8 cellular contexts compared by ENCODE assay signal in the genomic region with DNA sequence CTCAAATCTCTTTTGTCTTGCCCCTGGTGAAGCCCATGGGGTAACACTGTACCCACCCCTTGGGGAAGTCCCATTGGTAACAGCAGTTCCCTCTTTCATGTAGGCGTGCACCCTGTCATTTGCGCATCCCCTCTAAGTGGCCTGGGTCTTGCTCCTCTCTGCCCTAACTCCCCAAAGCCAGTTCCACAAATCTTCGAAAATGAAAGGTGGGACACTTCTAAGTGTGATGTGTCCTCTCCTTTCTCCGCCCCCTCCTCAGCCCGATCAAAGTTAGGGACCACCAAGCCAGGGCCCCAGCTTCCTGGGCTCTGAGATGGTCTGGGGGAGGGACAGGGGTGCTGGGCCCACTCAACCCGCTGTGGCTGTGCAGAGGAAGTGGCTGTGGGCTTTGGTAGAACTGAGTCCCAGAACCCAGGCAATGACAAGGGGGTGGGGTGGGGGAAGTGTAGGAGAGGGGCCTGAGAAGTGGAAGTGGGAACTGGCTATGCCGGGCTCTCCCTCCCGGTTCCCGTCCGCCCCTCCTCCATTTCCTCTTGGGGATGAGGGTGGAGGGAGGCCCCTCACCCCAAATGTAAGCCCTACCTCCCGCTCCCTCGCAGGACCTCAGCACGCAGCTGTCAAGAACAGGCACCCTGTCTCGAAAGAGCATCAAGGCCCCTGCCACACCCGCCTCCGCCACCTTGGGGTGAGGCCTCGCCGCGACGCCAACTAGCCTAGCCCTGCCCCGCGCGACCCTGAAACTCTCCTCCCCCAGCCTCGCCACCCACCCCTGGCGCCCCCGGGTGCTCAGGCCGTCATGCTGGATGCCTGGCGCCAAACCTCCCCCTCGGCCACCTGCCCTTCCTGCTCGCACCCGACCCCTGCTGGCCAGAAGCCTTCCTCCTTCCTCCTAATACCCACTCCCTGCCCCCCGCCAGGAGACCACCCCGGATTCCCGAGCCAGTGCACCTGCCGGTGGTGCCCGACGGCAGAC.
DNase-seq lines count a peak whose midpoint lies in the region; TF ChIP-seq lines count a peak whose summit lies in the region.

No MANE protein-coding gene starts in this region.

- no peaks in the 10 kb centered on the region for H3K27me3 ChIP-seq in SU-DHL-6 (ENCODE audit: low read length)

- peak; percentile 75 for DNase-seq in NK-92 treated with Interleukin-12 subunit alpha and Interleukin-12 subunit beta, amount 100 ng/mL, for 24 hours (lab: John Stamatoyannopoulos, UW)
- DNase-seq in NK-92 (lab: John Stamatoyannopoulos, UW; ENCODE audit: unreplicated experiment), result no peak
- no peak for DNase-seq in fibroblast of mammary gland (ENCODE audit: low read depth)
- peak in 16 of 49 donors; percentile 6 to 64 (median 26) for DNase-seq in substantia nigra (lab: John Stamatoyannopoulos, UW)
- DNase-seq in 8988T, result no peak
- DNase-seq in AG08396 (ENCODE audit: low spot score), result no peak
- DNase-seq in SW 1271 (lab: John Stamatoyannopoulos, UW), result no peak

- peaks cover 26% of the 10 kb centered on the region for H3F3A ChIP-seq in SU-DHL-6 (ENCODE audit: insufficient read depth)

- peak; percentile 36 for TF ChIP-seq CTCF in SU-DHL-6 (IDR thresholded peaks at IDR 0.05; ENCODE audit: insufficient read depth, low read length, poor library complexity, severe bottlenecking)
- TF ChIP-seq CTCF in fibroblast of mammary gland (conservative IDR thresholded peaks at IDR 0.05; ENCODE audit: control insufficient read depth, insufficient read depth, low read depth, low read length), result peak; percentile 25

- no peaks in the 10 kb centered on the region for H4K20me1 ChIP-seq in SU-DHL-6 (ENCODE audit: low read depth, low read length)

- H3K36me3 ChIP-seq in SU-DHL-6 (ENCODE audit: low read length), result no peaks in the 10 kb centered on the region

- H3K9me2 ChIP-seq in SU-DHL-6 (replicated peaks; ENCODE audit: insufficient read depth, low read length), result no peaks in the 10 kb centered on the region

- peak overlapping the region; percentile 21 for H3K9ac ChIP-seq in SU-DHL-6 (ENCODE audit: low read length)

- no peaks in the 10 kb centered on the region for H3K9me3 ChIP-seq in SU-DHL-6 (ENCODE audit: insufficient read depth, low read length)

- H3K79me2 ChIP-seq in SU-DHL-6 (ENCODE audit: insufficient read depth, low read length), result no peaks in the 10 kb centered on the region; the same call in 1 of the 2 replicates

- H3K4me2 ChIP-seq in SU-DHL-6 (ENCODE audit: low read depth, low read length, poor library complexity, severe bottlenecking), result peak overlapping the region; percentile 35

- no peak overlapping the region for H2AFZ ChIP-seq in SU-DHL-6 (ENCODE audit: low read depth, low read length, severe bottlenecking)

- H3K27ac ChIP-seq in SU-DHL-6 (ENCODE audit: low read depth, low read length) (peak overlapping the region; percentile 75), substantia nigra (ENCODE audit: low read depth, low read length, poor library complexity, severe bottlenecking) (peak overlapping the region; percentile 58)

- no peak overlapping the region for H3K4me3 ChIP-seq in SU-DHL-6 (ENCODE audit: insufficient read depth, low read length, poor library complexity, severe bottlenecking)
- no peak overlapping the region for H3K4me3 ChIP-seq in fibroblast of mammary gland (ENCODE audit: control insufficient read depth, low read depth, low read length)
